8 cellular contexts compared by ENCODE assay signal in the genomic region with DNA sequence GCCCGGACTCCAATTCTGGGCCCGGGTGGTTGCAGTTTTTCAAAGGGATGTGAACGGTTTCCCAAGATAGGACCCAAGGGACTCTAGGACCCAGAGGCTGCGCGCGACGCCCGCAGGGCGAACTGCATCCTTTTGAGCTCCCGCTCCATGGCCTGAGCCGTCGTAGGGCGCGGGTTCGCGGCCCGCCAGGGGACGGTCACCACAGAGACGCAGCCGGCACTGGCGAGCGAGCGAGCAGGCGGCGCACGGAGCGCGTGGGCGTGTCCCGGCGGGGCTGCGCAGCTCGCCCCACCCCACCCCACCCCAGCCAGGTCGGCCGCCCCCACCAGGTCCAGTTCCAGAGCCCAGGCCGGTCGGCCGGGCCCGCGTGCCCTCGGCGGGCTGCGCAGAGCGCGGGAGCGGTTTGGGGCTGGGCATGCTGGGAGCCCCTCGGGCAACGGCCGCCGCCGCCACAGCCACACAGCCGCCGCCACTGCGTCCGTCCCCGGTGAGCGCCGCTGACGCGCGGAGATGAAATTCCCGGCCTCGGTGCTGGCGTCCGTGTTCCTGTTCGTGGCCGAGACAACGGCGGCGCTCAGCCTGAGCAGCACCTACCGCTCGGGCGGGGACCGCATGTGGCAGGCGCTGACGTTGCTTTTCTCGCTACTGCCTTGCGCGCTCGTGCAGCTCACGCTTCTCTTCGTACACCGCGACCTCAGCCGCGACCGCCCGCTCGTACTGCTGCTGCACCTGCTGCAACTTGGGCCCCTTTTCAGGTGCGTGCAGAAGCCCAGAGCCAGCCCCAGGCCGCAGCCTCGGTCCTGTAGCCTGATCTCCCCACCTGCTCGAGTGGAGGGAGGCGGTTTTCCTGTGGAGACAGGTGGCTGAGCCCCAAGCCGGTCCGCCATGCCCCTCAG. TPM values are rescaled to one million over a fixed set of nuclear protein-coding genes. Genes with fewer than 3 reads are reported as not detected.
DNase-seq lines count a peak whose midpoint lies in the region; ATAC-seq, FAIRE-seq and TF ChIP-seq lines count a peak whose summit lies in the region.

A gene with protein sequence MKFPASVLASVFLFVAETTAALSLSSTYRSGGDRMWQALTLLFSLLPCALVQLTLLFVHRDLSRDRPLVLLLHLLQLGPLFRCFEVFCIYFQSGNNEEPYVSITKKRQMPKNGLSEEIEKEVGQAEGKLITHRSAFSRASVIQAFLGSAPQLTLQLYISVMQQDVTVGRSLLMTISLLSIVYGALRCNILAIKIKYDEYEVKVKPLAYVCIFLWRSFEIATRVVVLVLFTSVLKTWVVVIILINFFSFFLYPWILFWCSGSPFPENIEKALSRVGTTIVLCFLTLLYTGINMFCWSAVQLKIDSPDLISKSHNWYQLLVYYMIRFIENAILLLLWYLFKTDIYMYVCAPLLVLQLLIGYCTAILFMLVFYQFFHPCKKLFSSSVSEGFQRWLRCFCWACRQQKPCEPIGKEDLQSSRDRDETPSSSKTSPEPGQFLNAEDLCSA (plus strand): TSS at position 340 of the 896 bp plus-strand sequence. CDS start 171 bp downstream, at position 511.

- H3K9me3 ChIP-seq in colonic mucosa = no peaks in the 10 kb centered on the region
- no peaks in the 10 kb centered on the region for H3K9me3 ChIP-seq in HepG2 (ENCODE audit: low read length)

- peak within 1 kb of the TSS; percentile 53 for H3K4me2 ChIP-seq in HepG2 (ENCODE audit: low read depth, low read length)

- H3K9ac ChIP-seq in colonic mucosa (ENCODE audit: low read depth in 2 of 2, low read length in 2 of 2) = peak within 1 kb of the TSS; percentile 29 to 73
- H3K9ac ChIP-seq in HepG2 (ENCODE audit: insufficient read depth, low read depth, low read length) = no peak within 1 kb of the TSS

- no peak within 1 kb of the TSS for H2AFZ ChIP-seq in HepG2 (ENCODE audit: low read length)

- CTCF ChIA-PET in HepG2 (lab: Yijun Ruan, JAX; ENCODE audit: low intra/inter-chr PET ratio, low total read pairs) = no interaction called here

- intact Hi-C loops in colonic mucosa (cut with DNase I) (no loop called here), HepG2 (cut with micrococcal nuclease; ENCODE audit: unreplicated experiment) (no loop called here)

- DNase-seq in Daoy (ENCODE audit: low read depth) (peak; percentile 74), H4 (ENCODE audit: low spot score) (peak; percentile 67), NCI-H1105 (lab: John Stamatoyannopoulos, UW) (peak; percentile 20), colonic mucosa (peak; percentile 63), HepG2 (ENCODE audit: low spot score) (no peak), cortex of kidney (lab: John Stamatoyannopoulos, UW) (no peak)
- DNase-seq in stimulated activated CD4-positive, alpha-beta T cell treated with anti-CD3 and anti-CD28 coated beads, Interleukin-2, amount 100 ng/mL, for 4 hours (ENCODE audit: low read depth) = peak; percentile 0

- H3K4me1 ChIP-seq in colonic mucosa (no peaks in the 10 kb centered on the region), HepG2 (ENCODE audit: insufficient read depth, low read length) (no peaks in the 10 kb centered on the region)

- TF ChIP-seq RAD21 in HepG2 (CRISPR knock-in tag; IDR thresholded peaks at IDR 0.05) = no peak

- no TSS peak for BruUV-seq in HepG2 (replicated peaks; lab: Mats Ljungman, UMichigan)

- TF ChIP-seq CTCF in VCaP (conservative IDR thresholded peaks at IDR 0.05) (no peak), colonic mucosa (IDR thresholded peaks at IDR 0.05) (no peak), HepG2 (CRISPR knock-in tag; IDR thresholded peaks at IDR 0.05) (no peak)

- TF ChIP-seq POLR2A in HepG2 (IDR thresholded peaks at IDR 0.05; ENCODE audit: insufficient read depth in 1 of 2, low read depth in 2 of 2, low read length in 2 of 2) = no peak

- H3K79me2 ChIP-seq in HepG2 (ENCODE audit: insufficient read depth, low read length) = no peaks in the 10 kb centered on the region

- POLR2A ChIA-PET in HepG2 (lab: Yijun Ruan, JAX) = no interaction called here

- TF ChIP-seq EP300 in HepG2 (IDR thresholded peaks at IDR 0.05; ENCODE audit: low read depth in 2 of 2, low read length in 2 of 2) (no peak), HepG2 (CRISPR knock-in tag; IDR thresholded peaks at IDR 0.05; ENCODE audit: borderline replicate concordance) (no peak)

- H3K36me3 ChIP-seq in colonic mucosa (no peaks in the 10 kb centered on the region), HepG2 (replicated peaks in 1 of 2; ENCODE audit: control insufficient read depth in 1 of 2, insufficient read depth in 2 of 2, low read length in 2 of 2) (no peaks in the 10 kb centered on the region)

- ATAC-seq in HepG2 = peak; percentile 77

- H4K20me1 ChIP-seq in HepG2 (ENCODE audit: insufficient read depth, low read length) = no peaks in the 10 kb centered on the region

- H3K27ac ChIP-seq in VCaP (peak within 1 kb of the TSS; percentile 66), colonic mucosa (peak within 1 kb of the TSS; percentile 75), HepG2 (ENCODE audit: extremely low read length, insufficient read depth, low read length) (no peak within 1 kb of the TSS)

- in situ Hi-C loops in HepG2 (cut with HindIII; ENCODE audit: extremely low pct_ligation_motif_present, low pct_unique_long_range_greater_than_20kb) = no loop called here

- H3K27me3 ChIP-seq in colonic mucosa (no peaks in the 10 kb centered on the region), HepG2 (ENCODE audit: control insufficient read depth in 1 of 2, insufficient read depth in 2 of 2, low read length in 2 of 2) (no peaks in the 10 kb centered on the region)

- H3K4me3 ChIP-seq in colonic mucosa = peak within 1 kb of the TSS; percentile 38
- H3K4me3 ChIP-seq in HepG2 (replicated peaks in 1 of 3; ENCODE audit: insufficient read depth in 1 of 3, low read depth in 2 of 3, low read length in 3 of 3) = peak within 1 kb of the TSS in 2 of 3 experiments; percentile 16 to 20; a peak in 3 of 6 replicates

- no peak for FAIRE-seq in HepG2 (lab: Jason Lieb, UNC)

- WGBS in HepG2 (ENCODE audit: low lambda C conversion rate) = no CpG with 5 or more reads among the region's 96 CpGs

TF ChIP-seq in HepG2, 621 proteins besides CTCF, POLR2A, EP300 and RAD21 (continues in another document):
- TF ChIP-seq MAFK (conservative IDR thresholded peaks at IDR 0.05 in 1 of 2, IDR thresholded peaks at IDR 0.05 in 1 of 2; ENCODE audit: low read length in 2 of 2) = 0 out of 4 replicates have a peak, but pooled peaks of 1 of the 2 experiments have one; percentile 14
- TF ChIP-seq, protein P1, sequence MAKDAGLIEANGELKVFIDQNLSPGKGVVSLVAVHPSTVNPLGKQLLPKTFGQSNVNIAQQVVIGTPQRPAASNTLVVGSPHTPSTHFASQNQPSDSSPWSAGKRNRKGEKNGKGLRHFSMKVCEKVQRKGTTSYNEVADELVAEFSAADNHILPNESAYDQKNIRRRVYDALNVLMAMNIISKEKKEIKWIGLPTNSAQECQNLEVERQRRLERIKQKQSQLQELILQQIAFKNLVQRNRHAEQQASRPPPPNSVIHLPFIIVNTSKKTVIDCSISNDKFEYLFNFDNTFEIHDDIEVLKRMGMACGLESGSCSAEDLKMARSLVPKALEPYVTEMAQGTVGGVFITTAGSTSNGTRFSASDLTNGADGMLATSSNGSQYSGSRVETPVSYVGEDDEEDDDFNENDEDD (CRISPR knock-in tag; IDR thresholded peaks at IDR 0.05; ENCODE audit: borderline replicate concordance) = peak; percentile 13; the same call in 1 of the 2 replicates
- TF ChIP-seq, protein P2, sequence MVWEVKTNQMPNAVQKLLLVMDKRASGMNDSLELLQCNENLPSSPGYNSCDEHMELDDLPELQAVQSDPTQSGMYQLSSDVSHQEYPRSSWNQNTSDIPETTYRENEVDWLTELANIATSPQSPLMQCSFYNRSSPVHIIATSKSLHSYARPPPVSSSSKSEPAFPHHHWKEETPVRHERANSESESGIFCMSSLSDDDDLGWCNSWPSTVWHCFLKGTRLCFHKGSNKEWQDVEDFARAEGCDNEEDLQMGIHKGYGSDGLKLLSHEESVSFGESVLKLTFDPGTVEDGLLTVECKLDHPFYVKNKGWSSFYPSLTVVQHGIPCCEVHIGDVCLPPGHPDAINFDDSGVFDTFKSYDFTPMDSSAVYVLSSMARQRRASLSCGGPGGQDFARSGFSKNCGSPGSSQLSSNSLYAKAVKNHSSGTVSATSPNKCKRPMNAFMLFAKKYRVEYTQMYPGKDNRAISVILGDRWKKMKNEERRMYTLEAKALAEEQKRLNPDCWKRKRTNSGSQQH (CRISPR knock-in tag; IDR thresholded peaks at IDR 0.05; ENCODE audit: low read depth) = no peak
- peak; percentile 27 for TF ChIP-seq HNRNPLL (IDR thresholded peaks at IDR 0.05; ENCODE audit: low read depth, low read length, poor library complexity, severe bottlenecking)
- 0 out of 2 replicates have a peak, but pooled peaks have one; percentile 42 for TF ChIP-seq ZNF777 (CRISPR knock-in tag; IDR thresholded peaks at IDR 0.05)
- TF ChIP-seq REPIN1 (CRISPR knock-in tag; IDR thresholded peaks at IDR 0.05; ENCODE audit: borderline replicate concordance, low read depth) = no peak

RNA-seq across cellular contexts. Expression of the gene that starts here (rescaled TPM):
- total RNA-seq in Daoy (2014; rRNA removed; shearing (Covaris generic)) = 1.7 and 2.0 TPM in 2 replicates
- total RNA-seq in H4 (2014; rRNA removed; shearing (Covaris generic)) = 1.6 and 2.3 TPM in 2 replicates
- total RNA-seq in colonic mucosa = 10 to 100 TPM; 25.2 to 27.8 TPM
- total RNA-seq in HepG2 (2016; rRNA removed; fragmentation: Illumina TruSeq; extraction: Trizol) = not detected in 2 replicates
- total RNA-seq in HepG2 (2016; cell fraction: cytosol; rRNA removed; fragmentation: Illumina TruSeq; extraction: Trizol; ENCODE audit: low read depth) = not detected in 2 replicates
- not detected in 2 replicates for total RNA-seq in HepG2 (2016; cell fraction: insoluble cytoplasmic fraction; rRNA removed; fragmentation: Illumina TruSeq; extraction: Trizol)
- total RNA-seq in HepG2 (2016; cell fraction: membrane; rRNA removed; fragmentation: Illumina TruSeq; extraction: Trizol) = not detected in 2 replicates
- not detected in 2 replicates for total RNA-seq in HepG2 (2016; cell fraction: nucleus; rRNA removed; fragmentation: Illumina TruSeq; extraction: Trizol)
- not detected in 2 replicates for polyA plus RNA-seq in HepG2 (2011; rRNA removed)
- polyA plus RNA-seq in HepG2 (2011; cell fraction: cytosol; rRNA removed) = not detected in 2 replicates
- not detected in 2 replicates for polyA plus RNA-seq in HepG2 (2011; cell fraction: nucleus; rRNA removed)
- not detected in 2 replicates for polyA plus RNA-seq in HepG2 (2012)
- not detected in 2 replicates for polyA plus RNA-seq in HepG2 (2016; cell fraction: cytosol; fragmentation: Illumina TruSeq; extraction: Trizol; ENCODE audit: low read depth)
- not detected in 2 replicates for polyA plus RNA-seq in HepG2 (2016; cell fraction: insoluble cytoplasmic fraction; fragmentation: Illumina TruSeq; extraction: Trizol; ENCODE audit: low read depth)
- polyA plus RNA-seq in HepG2 (2016; cell fraction: membrane; fragmentation: Illumina TruSeq; extraction: Trizol; ENCODE audit: low read depth) = not detected in 2 replicates
- not detected in 2 replicates for polyA plus RNA-seq in HepG2 (2016; cell fraction: nucleus; fragmentation: Illumina TruSeq; extraction: Trizol; ENCODE audit: insufficient read depth, low read depth)
- 18.8 TPM in 1 of 2 replicates, not detected in the other for polyA minus RNA-seq in HepG2 (2011; rRNA and poly(A)+ RNA removed; ENCODE audit: low replicate concordance)
- polyA minus RNA-seq in HepG2 (2011; cell fraction: cytosol; rRNA and poly(A)+ RNA removed) = 0.10 and 0.44 TPM in 2 replicates
- polyA minus RNA-seq in HepG2 (2011; cell fraction: nucleus; rRNA and poly(A)+ RNA removed) = 0.13 TPM in 1 of 2 replicates, not detected in the other

Comparison
In these comparisons a context has a peak if more than half of its experiments do, and no peak if none do; other contexts are left out.
1. DNase-seq: peak in Daoy (single experiment), H4 (single experiment), NCI-H1105 (single experiment), colonic mucosa (single experiment) and stimulated activated CD4-positive, alpha-beta T cell treated with anti-CD3 and anti-CD28 coated beads, Interleukin-2, amount 100 ng/mL, for 4 hours (single experiment); none in HepG2 (single experiment) and cortex of kidney (single experiment).